In genomic region chr2:184692137-184692734, GRCh38 we compare ENCODE assay signal across 16 cellular contexts.
DNase-seq lines count a peak whose midpoint lies in the region; ATAC-seq and TF ChIP-seq lines count a peak whose summit lies in the region.
"Had no signal": no experiment of that assay in that cellular context is flagged by ENCODE, and none has a peak within 500 bp of the region (broad histone marks: within the 10 kb centered on the region; RNA-seq: fewer than 3 reads in every experiment).

No MANE protein-coding gene starts in this region.

- H3K27me3 ChIP-seq in A673 (replicated peaks; ENCODE audit: insufficient read depth, low read depth, low read length, poor library complexity) (no peaks in the 10 kb centered on the region), OCI-LY1 (ENCODE audit: insufficient read depth, low read length) (no peaks in the 10 kb centered on the region), ascending aorta (no peaks in the 10 kb centered on the region)
- H3K27me3 ChIP-seq: heart right ventricle had no signal

- no peak overlapping the region for H2AFZ ChIP-seq in OCI-LY1 (ENCODE audit: low read length)

- DNase-seq in A673 (ENCODE audit: low spot score) = peak; percentile 95
- DNase-seq in M059J (ENCODE audit: low read depth) = peak; percentile 1
- DNase-seq in fibroblast of mammary gland (ENCODE audit: low read depth) = peak; percentile 26
- DNase-seq in ascending aorta (ENCODE audit: low spot score in 2 of 2) = no peak
- DNase-seq in GM20000 (ENCODE audit: low spot score) = no peak
- no peak for DNase-seq in HuH-7 (ENCODE audit: low spot score)
- DNase-seq in left colon = no peak
- DNase-seq: effector CD4-positive, alpha-beta T cell; EL; HCEC 1CT; heart right ventricle; left ventricle myocardium superior; NCI-H510A treated with DMSO at 0.1 percent for 48 hours; stimulated activated CD4-positive, alpha-beta T cell treated with anti-CD3 and anti-CD28 coated beads, Interleukin-12 subunit alpha, Interleukin-12 subunit beta, amount 100 ng/mL, for 4 hours had no signal

- CTCF ChIA-PET in A673 (lab: Charles Lee) = no interaction called here

- no peak overlapping the region; the same call in 1 of the 2 replicates for H3K4me2 ChIP-seq in OCI-LY1 (ENCODE audit: low read length)

- no peaks in the 10 kb centered on the region for H4K20me1 ChIP-seq in OCI-LY1 (ENCODE audit: insufficient read depth, low read length)

- H3K9me3 ChIP-seq in A673 (ENCODE audit: low read depth, low read length, poor library complexity, severe bottlenecking) = no peaks in the 10 kb centered on the region
- no peaks in the 10 kb centered on the region for H3K9me3 ChIP-seq in OCI-LY1 (ENCODE audit: low read length)
- H3K9me3 ChIP-seq in ascending aorta = no peaks in the 10 kb centered on the region
- H3K9me3 ChIP-seq: heart right ventricle had no signal

- no peak overlapping the region for H3K9ac ChIP-seq in OCI-LY1 (ENCODE audit: low read length)

- H3K36me3 ChIP-seq in A673 (ENCODE audit: insufficient read depth, low read length, poor library complexity, severe bottlenecking) (no peaks in the 10 kb centered on the region), OCI-LY1 (ENCODE audit: insufficient read depth, low read length) (peaks cover 16% of the 10 kb centered on the region), ascending aorta (no peaks in the 10 kb centered on the region)
- H3K36me3 ChIP-seq: heart right ventricle had no signal

- ATAC-seq in left colon = no peak
- ATAC-seq: heart right ventricle, left ventricle myocardium superior, Right ventricle myocardium inferior had no signal

- H3K4me3 ChIP-seq in A673 (ENCODE audit: low read depth, low read length, poor library complexity, severe bottlenecking) (no peak overlapping the region), OCI-LY1 (ENCODE audit: low read depth, low read length, poor library complexity, severe bottlenecking) (no peak overlapping the region), fibroblast of mammary gland (ENCODE audit: control insufficient read depth, low read depth, low read length) (no peak overlapping the region), ascending aorta (no peak overlapping the region)
- H3K4me3 ChIP-seq: heart right ventricle had no signal

- H3K79me2 ChIP-seq in OCI-LY1 (ENCODE audit: insufficient read depth, low read length) = peaks cover 97% of the 10 kb centered on the region

- H3K4me1 ChIP-seq in A673 (ENCODE audit: insufficient read depth, low read length, poor library complexity, severe bottlenecking) (peaks cover 28% of the 10 kb centered on the region), OCI-LY1 (ENCODE audit: insufficient read depth, low read length, severe bottlenecking) (peaks cover 19% of the 10 kb centered on the region), ascending aorta (no peaks in the 10 kb centered on the region)
- H3K4me1 ChIP-seq: heart right ventricle had no signal

- POLR2A ChIA-PET in A673 (lab: Charles Lee; ENCODE audit: low non-redundant PET) = no interaction called here

- H3K9me2 ChIP-seq in OCI-LY1 (ENCODE audit: low read depth, low read length) = no peaks in the 10 kb centered on the region

- TF ChIP-seq CTCF in A673 (conservative IDR thresholded peaks at IDR 0.05; ENCODE audit: low read depth, low read length) (no peak), OCI-LY1 (IDR thresholded peaks at IDR 0.05; ENCODE audit: low read length) (no peak), fibroblast of mammary gland (conservative IDR thresholded peaks at IDR 0.05; ENCODE audit: control insufficient read depth, insufficient read depth, low read depth, low read length) (no peak), ascending aorta (IDR thresholded peaks at IDR 0.05) (no peak), GM20000 (IDR thresholded peaks at IDR 0.05; ENCODE audit: extremely low read depth, missing control alignments) (no peak)

- intact Hi-C loops in A673 (cut with micrococcal nuclease; ENCODE audit: unreplicated experiment) = loop anchor here (1.0 kb wide), 2 partner anchors 43 to 73 kb away; no protein-coding TSS in a partner anchor
- intact Hi-C loops in ascending aorta (cut with DNase I) = no loop called here
- intact Hi-C loops in left colon (cut with DNase I, micrococcal nuclease) = no loop called here

- H3F3A ChIP-seq in OCI-LY1 (ENCODE audit: insufficient read depth, low read length) = peaks cover 3% of the 10 kb centered on the region; the same call in 1 of the 2 replicates

- BruUV-seq in A673 (replicated peaks; lab: Mats Ljungman, UMichigan) = no TSS peak

- H3K27ac ChIP-seq in A673 (ENCODE audit: low read depth, low read length, poor library complexity, severe bottlenecking) = peak overlapping the region; percentile 64
- peak overlapping the region; percentile 30 for H3K27ac ChIP-seq in OCI-LY1 (ENCODE audit: low read depth, low read length, poor library complexity, severe bottlenecking)
- H3K27ac ChIP-seq in ascending aorta = no peak overlapping the region
- H3K27ac ChIP-seq: heart right ventricle had no signal

Comparison
In these comparisons a context has a peak if more than half of its experiments do, and no peak if none do; other contexts are left out.
1. DNase-seq: peak in A673 (single experiment), M059J (single experiment) and fibroblast of mammary gland (single experiment); none in ascending aorta (0 of 2), GM20000 (single experiment), HuH-7 (single experiment) and left colon (0 of 2).
2. H3K27ac ChIP-seq: peak in A673 (single experiment) and OCI-LY1 (single experiment); none in ascending aorta (0 of 2).